8 cellular contexts compared by ENCODE assay signal in the genomic region with DNA sequence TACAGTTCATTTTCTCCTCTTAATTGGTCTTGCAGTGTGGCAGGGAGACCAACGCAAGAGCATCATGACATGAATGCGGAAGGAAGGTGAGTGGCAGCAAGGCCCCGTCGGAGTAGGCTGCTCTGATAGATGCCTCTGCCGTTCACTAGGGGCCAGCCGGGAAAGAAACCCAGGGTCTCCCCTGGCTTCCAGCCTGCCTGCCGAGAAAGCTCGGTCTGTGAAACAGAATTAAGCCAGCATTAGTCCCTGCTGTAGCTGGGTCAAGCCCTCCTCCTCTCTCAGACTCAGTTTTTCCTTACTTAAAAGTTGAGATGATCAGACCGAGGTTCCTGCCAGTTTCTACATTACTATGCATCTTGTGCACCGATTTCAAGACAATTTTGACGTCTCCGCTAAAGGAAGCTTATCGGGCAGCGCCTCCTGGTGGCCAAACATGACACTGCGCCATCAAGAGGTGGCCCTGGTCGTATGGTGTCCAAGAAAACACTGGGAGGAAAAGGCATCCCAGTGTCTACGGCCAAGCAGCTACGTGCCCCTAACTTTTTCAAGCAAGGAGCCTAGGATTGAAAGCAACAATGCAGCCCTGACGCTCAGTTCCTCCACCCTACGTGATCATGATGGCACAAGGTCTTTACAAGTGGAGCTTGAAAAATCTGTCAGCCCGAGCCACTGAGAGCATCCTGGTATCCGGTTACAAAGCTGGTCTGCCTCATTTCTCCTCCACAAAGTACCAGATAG.
A peak's percentile ranks its signal among the peaks of the same experiment; 100 is the strongest.
DNase-seq lines count a peak whose midpoint lies in the region; ATAC-seq lines count a peak whose summit lies in the region.

No MANE protein-coding gene starts in this region.

- H3K27ac ChIP-seq in effector memory CD4-positive, alpha-beta T cell (ENCODE audit: insufficient read depth, low read length, poor library complexity, severe bottlenecking) = no peak overlapping the region

- ATAC-seq in HG02981 (IDR thresholded peaks at IDR 0.05; ENCODE audit: unreplicated experiment) (peak; percentile 73), memory B cell (ENCODE audit: low read depth) (peak; percentile 26), HG02678 (IDR thresholded peaks at IDR 0.05; ENCODE audit: unreplicated experiment) (no peak)

- no peaks in the 10 kb centered on the region for H3K36me3 ChIP-seq in effector memory CD4-positive, alpha-beta T cell (ENCODE audit: control insufficient read depth, insufficient read depth, low read length)

- no peak overlapping the region for H3K27ac Mint-ChIP-seq in memory B cell

- DNase-seq in EH (ENCODE audit: low read depth) = peak; percentile 80
- DNase-seq in NCI-H526 (lab: John Stamatoyannopoulos, UW) = peak; percentile 41 to 75
- DNase-seq in activated CD8-positive, alpha-beta memory T cell treated with anti-CD3 and anti-CD28 coated beads for 1 hour (ENCODE audit: extremely low read depth in 1 of 2, low read depth in 1 of 2) = peak; percentile 6 to 54
- peak in 2 of 3 donors; percentile 32 to 49 for DNase-seq in effector memory CD4-positive, alpha-beta T cell
- DNase-seq in memory B cell (ENCODE audit: low spot score in 2 of 2) = peak; percentile 37 to 56
- peak; percentile 70 for DNase-seq in stimulated activated CD8-positive, alpha-beta memory T cell treated with anti-CD3 and anti-CD28 coated beads, Interleukin-15, amount 100 ng/mL, for 24 hours (ENCODE audit: low read depth)

- no peaks in the 10 kb centered on the region for H3K27me3 ChIP-seq in effector memory CD4-positive, alpha-beta T cell (replicated peaks; ENCODE audit: control insufficient read depth, insufficient read depth, low read length, poor library complexity, severe bottlenecking)

- no peaks in the 10 kb centered on the region for H3K4me1 ChIP-seq in effector memory CD4-positive, alpha-beta T cell (ENCODE audit: control insufficient read depth, insufficient read depth, low read length, poor library complexity, severe bottlenecking)

- no peaks in the 10 kb centered on the region for H3K36me3 Mint-ChIP-seq in memory B cell

- no peaks in the 10 kb centered on the region for H3K9me3 Mint-ChIP-seq in memory B cell

- no peaks in the 10 kb centered on the region for H3K9me3 ChIP-seq in effector memory CD4-positive, alpha-beta T cell (ENCODE audit: control insufficient read depth, low read length)

- no peak overlapping the region for H3K4me3 Mint-ChIP-seq in memory B cell

- peaks cover 7% of the 10 kb centered on the region for H3K27me3 Mint-ChIP-seq in memory B cell

- H3K4me1 Mint-ChIP-seq in memory B cell = no peaks in the 10 kb centered on the region

- no peak overlapping the region for H3K4me3 ChIP-seq in effector memory CD4-positive, alpha-beta T cell (ENCODE audit: insufficient read depth, low read depth, low read length, poor library complexity, severe bottlenecking)

Comparison
In these comparisons a context has a peak if more than half of its experiments do, and no peak if none do; other contexts are left out.
1. DNase-seq: peak in every context shown above with its lines; median percentile 80 in EH; 70 in stimulated activated CD8-positive, alpha-beta memory T cell treated with anti-CD3 and anti-CD28 coated beads, Interleukin-15, amount 100 ng/mL, for 24 hours; 58 in NCI-H526; 46 in memory B cell; 40 in effector memory CD4-positive, alpha-beta T cell; 30 in activated CD8-positive, alpha-beta memory T cell treated with anti-CD3 and anti-CD28 coated beads for 1 hour.